In genomic region chr19:50952890-50953289, GRCh38 we compare ENCODE assay signal across 29 cellular contexts. TPM values are rescaled to one million over a fixed set of nuclear protein-coding genes. Genes with fewer than 3 reads are reported as not detected.
DNase-seq lines count a peak whose midpoint lies in the region; ATAC-seq and TF ChIP-seq lines count a peak whose summit lies in the region.
"Had no signal": no experiment of that assay in that cellular context is flagged by ENCODE, and none has a peak within 500 bp of the region (broad histone marks: within the 10 kb centered on the region; RNA-seq: fewer than 3 reads in every experiment).

Gene KLK5, minus strand, starts transcription at chr19:50953038. Its CDS starts 381 bp downstream, at chr19:50952657.

- H3K27me3 Mint-ChIP-seq in neural crest cell (ENCODE audit: low read depth), result peaks cover 26% of the 10 kb centered on the region

- no peak for TF ChIP-seq CTCF in neural crest cell (conservative IDR thresholded peaks at IDR 0.05)
- no peak for TF ChIP-seq CTCF in esophagus muscularis mucosa (IDR thresholded peaks at IDR 0.05)

- peaks cover 0 to 2% of the 10 kb centered on the region in 2 donors for H3K4me1 ChIP-seq in esophagus (ENCODE audit: control insufficient read depth in 2 of 2, insufficient read depth in 2 of 2, low read length in 1 of 2)
- no peaks in the 10 kb centered on the region for H3K4me1 ChIP-seq in esophagus muscularis mucosa
- H3K4me1 ChIP-seq: colonic mucosa, heart right ventricle, lower lobe of right lung, pancreas, upper lobe of left lung had no signal

- H3K27me3 ChIP-seq in MG63 (no peaks in the 10 kb centered on the region), esophagus (ENCODE audit: control insufficient read depth in 1 of 2, insufficient read depth in 2 of 2, low read length in 2 of 2) (no peaks in the 10 kb centered on the region), esophagus muscularis mucosa (peaks cover 0 to 72% (median 0%) of the 10 kb centered on the region in 4 donors)
- H3K27me3 ChIP-seq: colonic mucosa, upper lobe of left lung had no signal

- WGBS in esophagus, 2 donors, result 9 to 15% methylated on average over 8 of the region's 8 CpGs
- WGBS in esophagus muscularis mucosa, result 28% methylated on average over 8 of the region's 8 CpGs

- H3K4me1 Mint-ChIP-seq in neural crest cell, result no peaks in the 10 kb centered on the region
- no peaks in the 10 kb centered on the region for H3K4me1 Mint-ChIP-seq in stimulated activated effector memory CD8-positive, alpha-beta T cell treated with anti-CD3 and anti-CD28 coated beads, Interleukin-12 subunit alpha, Interleukin-12 subunit beta, amount 100 ng/mL, for 72 hours
- H3K4me1 Mint-ChIP-seq: activated naive CD8-positive, alpha-beta T cell treated with anti-CD3 and anti-CD28 coated beads, Interleukin-2, amount 50 U/mL, for 24 hours; brain; immature natural killer cell had no signal

- no peaks in the 10 kb centered on the region for H3K9me3 ChIP-seq in MG63
- no peaks in the 10 kb centered on the region for H3K9me3 ChIP-seq in esophagus (ENCODE audit: control insufficient read depth in 2 of 2, insufficient read depth in 1 of 2, low read depth in 1 of 2, low read length in 1 of 2)
- H3K9me3 ChIP-seq in esophagus muscularis mucosa, result no peaks in the 10 kb centered on the region
- H3K9me3 ChIP-seq: colonic mucosa, heart right ventricle, lower lobe of right lung, pancreas, upper lobe of left lung had no signal

- peak; percentile 58 for DNase-seq in Daoy (ENCODE audit: low read depth)
- DNase-seq in MG63, result peak; percentile 95
- DNase-seq in neural crest cell (ENCODE audit: low read depth, low spot score), result no peak
- no peak for DNase-seq in OCI-M1 (lab: John Stamatoyannopoulos, UW)
- DNase-seq in esophagus muscularis mucosa (ENCODE audit: extremely low spot score), result no peak
- no peak for DNase-seq in NCI-H128 (lab: John Stamatoyannopoulos, UW; ENCODE audit: unreplicated experiment)
- DNase-seq in stimulated activated effector memory CD8-positive, alpha-beta T cell treated with anti-CD3 and anti-CD28 coated beads, Interleukin-12 subunit alpha, Interleukin-12 subunit beta, amount 100 ng/mL, for 72 hours (ENCODE audit: low spot score in 2 of 2), result no peak
- DNase-seq: activated CD4-positive, alpha-beta T cell treated with anti-CD3 and anti-CD28 coated beads, Interleukin-2, amount 50 U/mL, for 4 hours; activated effector memory CD4-positive, alpha-beta T cell treated with anti-CD3 and anti-CD28 coated beads, Interleukin-2, amount 50 U/mL, for 16 hours; activated naive CD8-positive, alpha-beta T cell treated with anti-CD3 and anti-CD28 coated beads, Interleukin-2, amount 50 U/mL, for 24 hours; colonic mucosa; DMS79; heart right ventricle; immature natural killer cell; IMR-90; lower lobe of right lung; NCI-H1417 treated with DMSO at 0.1 percent for 48 hours; NCI-H524; right cardiac atrium; T-helper 17 cell; upper lobe of left lung had no signal

- H3K4me3 ChIP-seq in MG63, result peak within 1 kb of the TSS; percentile 54
- H3K4me3 ChIP-seq in esophagus (ENCODE audit: low read depth in 1 of 2, low read length in 2 of 2), result peak within 1 kb of the TSS in 1 of 2 donors; percentile 28
- H3K4me3 ChIP-seq in esophagus muscularis mucosa, result no peak within 1 kb of the TSS
- H3K4me3 ChIP-seq: colonic mucosa, GM12878, heart right ventricle, lower lobe of right lung, pancreas, SK-N-MC, upper lobe of left lung had no signal

- no peak within 1 kb of the TSS for H3K27ac ChIP-seq in esophagus (ENCODE audit: low read depth in 2 of 2, low read length in 1 of 2)
- no peak within 1 kb of the TSS for H3K27ac ChIP-seq in esophagus muscularis mucosa (replicated peaks in 1 of 4)
- H3K27ac ChIP-seq: colonic mucosa, heart right ventricle, HL-60, lower lobe of right lung, pancreas, SK-N-MC, upper lobe of left lung had no signal

- H3K36me3 Mint-ChIP-seq in neural crest cell (ENCODE audit: low read depth), result no peaks in the 10 kb centered on the region
- H3K36me3 Mint-ChIP-seq in stimulated activated effector memory CD8-positive, alpha-beta T cell treated with anti-CD3 and anti-CD28 coated beads, Interleukin-12 subunit alpha, Interleukin-12 subunit beta, amount 100 ng/mL, for 72 hours, result no peaks in the 10 kb centered on the region
- H3K36me3 Mint-ChIP-seq: brain had no signal

- peaks cover 10% of the 10 kb centered on the region for H3K36me3 ChIP-seq in MG63
- H3K36me3 ChIP-seq in esophagus (ENCODE audit: control insufficient read depth in 2 of 2, insufficient read depth in 2 of 2, low read length in 1 of 2), result no peaks in the 10 kb centered on the region
- H3K36me3 ChIP-seq in esophagus muscularis mucosa, result no peaks in the 10 kb centered on the region
- H3K36me3 ChIP-seq: colonic mucosa, heart right ventricle, lower lobe of right lung, pancreas, upper lobe of left lung had no signal

- ATAC-seq in stimulated activated effector memory CD8-positive, alpha-beta T cell treated with anti-CD3 and anti-CD28 coated beads, Interleukin-12 subunit alpha, Interleukin-12 subunit beta, amount 100 ng/mL, for 72 hours, result no peak
- ATAC-seq: activated naive CD8-positive, alpha-beta T cell treated with anti-CD3 and anti-CD28 coated beads, Interleukin-2, amount 50 U/mL, for 24 hours; GM12878; pancreas; right cardiac atrium; T-helper 17 cell had no signal

- H3K27ac Mint-ChIP-seq in neural crest cell (ENCODE audit: unreplicated experiment), result peak within 1 kb of the TSS; percentile 51
- no peak within 1 kb of the TSS for H3K27ac Mint-ChIP-seq in stimulated activated effector memory CD8-positive, alpha-beta T cell treated with anti-CD3 and anti-CD28 coated beads, Interleukin-12 subunit alpha, Interleukin-12 subunit beta, amount 100 ng/mL, for 72 hours
- H3K27ac Mint-ChIP-seq: activated naive CD8-positive, alpha-beta T cell treated with anti-CD3 and anti-CD28 coated beads, Interleukin-2, amount 50 U/mL, for 24 hours; brain; T-helper 17 cell had no signal

- TF ChIP-seq POLR2A in esophagus muscularis mucosa (IDR thresholded peaks at IDR 0.05; ENCODE audit: low read depth), result no peak

- H3K4me3 Mint-ChIP-seq in neural crest cell, result no peak within 1 kb of the TSS
- H3K4me3 Mint-ChIP-seq in stimulated activated effector memory CD8-positive, alpha-beta T cell treated with anti-CD3 and anti-CD28 coated beads, Interleukin-12 subunit alpha, Interleukin-12 subunit beta, amount 100 ng/mL, for 72 hours, result no peak within 1 kb of the TSS
- H3K4me3 Mint-ChIP-seq: activated naive CD8-positive, alpha-beta T cell treated with anti-CD3 and anti-CD28 coated beads, Interleukin-2, amount 50 U/mL, for 24 hours; brain; immature natural killer cell; T-helper 17 cell had no signal

- TF ChIP-seq EP300 in esophagus muscularis mucosa (IDR thresholded peaks at IDR 0.05), result no peak

- H3K9me3 Mint-ChIP-seq in neural crest cell, result no peaks in the 10 kb centered on the region
- no peaks in the 10 kb centered on the region for H3K9me3 Mint-ChIP-seq in stimulated activated effector memory CD8-positive, alpha-beta T cell treated with anti-CD3 and anti-CD28 coated beads, Interleukin-12 subunit alpha, Interleukin-12 subunit beta, amount 100 ng/mL, for 72 hours
- H3K9me3 Mint-ChIP-seq: activated naive CD8-positive, alpha-beta T cell treated with anti-CD3 and anti-CD28 coated beads, Interleukin-2, amount 50 U/mL, for 24 hours had no signal

- intact Hi-C loops in esophagus muscularis mucosa (cut with DNase I), result no loop called here

RNA-seq across cellular contexts. Expression of gene KLK5, which starts in this region (rescaled TPM):
- total RNA-seq in Daoy (2014; rRNA removed; shearing (Covaris generic)), result not detected in 2 replicates
- total RNA-seq in MG63 (2014; rRNA removed; shearing (Covaris generic); ENCODE audit: low replicate concordance), result 278 and 454 TPM in 2 replicates
- 10 to 100 TPM; 13.9 to 18.7 TPM for polyA plus RNA-seq in esophagus
- not detected in 2 replicates for total RNA-seq in neural crest cell
- total RNA-seq in esophagus muscularis mucosa, result not detected
- total RNA-seq: colonic mucosa, GM12878, heart right ventricle, IMR-90, lower lobe of right lung, pancreas, right cardiac atrium, RPMI7951, T-helper 17 cell had no signal
- polyA plus RNA-seq: BJ, heart right ventricle, immature natural killer cell, IMR-90, right cardiac atrium had no signal

Comparison
In these comparisons a context has a peak if more than half of its experiments do, and no peak if none do; other contexts are left out.
1. RNA of gene KLK5 (total RNA-seq): 278 to 454 TPM in MG63; not detected in Daoy, not detected in neural crest cell and not detected in esophagus muscularis mucosa; every median in the first group is over 100 times any median in the second.
2. Peak in DNase-seq in Daoy; RNA of the gene not detected or under 1 TPM.